ENCODE assay signal across 14 cellular contexts in the genomic region with DNA sequence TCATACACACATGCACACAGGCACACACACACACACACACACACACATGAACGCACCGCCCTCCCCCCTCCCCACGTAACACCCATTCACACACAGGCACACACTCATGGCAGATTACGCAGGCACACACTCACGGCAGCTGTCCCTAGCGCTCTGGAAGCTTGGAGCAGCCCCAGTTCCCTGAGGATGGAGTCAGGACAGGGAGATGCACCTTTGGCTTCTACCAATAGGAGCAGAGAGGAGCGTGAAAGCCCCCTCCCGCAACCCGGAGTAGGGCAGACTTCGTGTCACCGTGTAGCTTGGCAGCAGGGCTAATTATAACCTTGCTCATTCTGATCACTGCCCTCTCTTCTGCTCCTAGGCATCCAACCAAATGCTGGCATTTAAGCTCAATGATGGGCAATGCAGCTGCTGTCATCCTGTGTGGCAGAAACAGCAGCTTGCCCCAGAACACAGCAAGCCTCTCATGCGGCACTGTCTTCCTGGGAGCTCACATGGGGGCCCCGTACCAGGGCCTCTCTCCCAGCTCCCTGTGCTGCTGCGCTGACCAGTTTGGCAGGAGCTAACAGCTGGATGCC. TPM values are rescaled to one million over a fixed set of nuclear protein-coding genes. Genes with fewer than 3 reads are reported as not detected.
A peak's percentile ranks its signal among the peaks of the same experiment; 100 is the strongest.
DNase-seq lines count a peak whose midpoint lies in the region; ATAC-seq and TF ChIP-seq lines count a peak whose summit lies in the region.
"Had no signal": no experiment of that assay in that cellular context is flagged by ENCODE, and none has a peak within 500 bp of the region (broad histone marks: within the 10 kb centered on the region; RNA-seq: fewer than 3 reads in every experiment).

No MANE protein-coding gene starts in this region.

- H3K36me3 ChIP-seq in body of pancreas (replicated peaks in 1 of 2; ENCODE audit: insufficient read depth in 1 of 2, low read depth in 2 of 2), result no peaks in the 10 kb centered on the region
- H3K36me3 ChIP-seq: Peyer's patch had no signal

- WGBS in body of pancreas, 2 donors, result 36 to 56% methylated on average over 9 to 14 of the region's 14 CpGs

- peaks cover 3% of the 10 kb centered on the region for H3K27me3 Mint-ChIP-seq in activated T-cell treated with anti-CD3 and anti-CD28 coated beads, Interleukin-2, amount 50 U/mL, for 4 hours (ENCODE audit: low read depth)

- H3K4me3 Mint-ChIP-seq in activated T-cell treated with anti-CD3 and anti-CD28 coated beads, Interleukin-2, amount 50 U/mL, for 4 hours, result no peak overlapping the region

- no peak for TF ChIP-seq POLR2A in body of pancreas (IDR thresholded peaks at IDR 0.05)

- peak; percentile 38 for DNase-seq in COR-L47 (lab: John Stamatoyannopoulos, UW)
- DNase-seq in NCI-H1105 treated with DMSO at 0.1 percent for 48 hours (lab: John Stamatoyannopoulos, UW), result peak; percentile 92
- DNase-seq in NCI-H2227 (lab: John Stamatoyannopoulos, UW; ENCODE audit: unreplicated experiment), result peak; percentile 75
- peak; percentile 41 for DNase-seq in myocyte (ENCODE audit: low read depth)
- no peak for DNase-seq in COLO668 (lab: John Stamatoyannopoulos, UW; ENCODE audit: unreplicated experiment)
- no peak for DNase-seq in body of pancreas
- DNase-seq in activated T-cell treated with anti-CD3 and anti-CD28 coated beads, Interleukin-2, amount 50 U/mL, for 4 hours, result no peak
- DNase-seq: H7, MM.1S, NCI-H226, Peyer's patch, T-helper 2 cell had no signal

- no peak for ATAC-seq in body of pancreas
- ATAC-seq in activated T-cell treated with anti-CD3 and anti-CD28 coated beads, Interleukin-2, amount 50 U/mL, for 4 hours, result no peak

- no peaks in the 10 kb centered on the region for H3K9me3 ChIP-seq in body of pancreas
- H3K9me3 ChIP-seq: Peyer's patch had no signal

- intact Hi-C loops in body of pancreas (cut with DNase I), result no loop called here

- H3K4me3 ChIP-seq in body of pancreas, result no peak overlapping the region
- H3K4me3 ChIP-seq: Peyer's patch had no signal

- H3K9me3 Mint-ChIP-seq in activated T-cell treated with anti-CD3 and anti-CD28 coated beads, Interleukin-2, amount 50 U/mL, for 4 hours, result no peaks in the 10 kb centered on the region

- no peaks in the 10 kb centered on the region for H3K4me1 ChIP-seq in body of pancreas
- H3K4me1 ChIP-seq: Peyer's patch had no signal

- H3K4me1 Mint-ChIP-seq in activated T-cell treated with anti-CD3 and anti-CD28 coated beads, Interleukin-2, amount 50 U/mL, for 4 hours (ENCODE audit: low read depth), result no peaks in the 10 kb centered on the region

- no peaks in the 10 kb centered on the region for H3K27me3 ChIP-seq in body of pancreas
- H3K27me3 ChIP-seq: Peyer's patch had no signal

- no peak overlapping the region for H3K27ac ChIP-seq in body of pancreas
- H3K27ac ChIP-seq: Peyer's patch had no signal

- no peak for TF ChIP-seq CTCF in body of pancreas (IDR thresholded peaks at IDR 0.05)

- no peaks in the 10 kb centered on the region for H3K36me3 Mint-ChIP-seq in activated T-cell treated with anti-CD3 and anti-CD28 coated beads, Interleukin-2, amount 50 U/mL, for 4 hours (ENCODE audit: insufficient read depth)

RNA-seq across cellular contexts. Expression of a gene that starts 31.9 kb away (rescaled TPM):
- total RNA-seq in myocyte (0.26 TPM in 1 of 2 replicates, not detected in the other), body of pancreas (1 to 10 TPM in 1 of 2 donors, under 1 TPM in 1; 0.78 to 1.3 TPM)
- polyA plus RNA-seq in myocyte (2012), result 0.34 TPM
- total RNA-seq in activated T-cell treated with anti-CD3 and anti-CD28 coated beads, Interleukin-2, amount 50 U/mL, for 4 hours, result under 1 TPM in 1 of 3 donors, not detected in 2; 0.16 TPM
- total RNA-seq: H7 had no signal
- polyA plus RNA-seq: AG04450, BJ had no signal

RNA-seq across cellular contexts. Expression of a gene that starts 55.7 kb away (rescaled TPM):
- total RNA-seq in myocyte (0.10 and 0.11 TPM in 2 replicates), body of pancreas (under 1 TPM in 1 of 2 donors, not detected in 1; 0.26 TPM)
- 1.3 TPM for polyA plus RNA-seq in myocyte (2012)
- not detected for total RNA-seq in activated T-cell treated with anti-CD3 and anti-CD28 coated beads, Interleukin-2, amount 50 U/mL, for 4 hours
- total RNA-seq: Peyer's patch had no signal
- polyA plus RNA-seq: AG04450, BJ had no signal

Comparison
In these comparisons a context has a peak if more than half of its experiments do, and no peak if none do; other contexts are left out.
1. DNase-seq: peak in COR-L47 (single experiment), NCI-H1105 treated with DMSO at 0.1 percent for 48 hours (single experiment), NCI-H2227 (single experiment) and myocyte (single experiment); none in COLO668 (single experiment), body of pancreas (0 of 4) and activated T-cell treated with anti-CD3 and anti-CD28 coated beads, Interleukin-2, amount 50 U/mL, for 4 hours (single experiment).